ENCODE assay signal across 16 cellular contexts in the genomic region with DNA sequence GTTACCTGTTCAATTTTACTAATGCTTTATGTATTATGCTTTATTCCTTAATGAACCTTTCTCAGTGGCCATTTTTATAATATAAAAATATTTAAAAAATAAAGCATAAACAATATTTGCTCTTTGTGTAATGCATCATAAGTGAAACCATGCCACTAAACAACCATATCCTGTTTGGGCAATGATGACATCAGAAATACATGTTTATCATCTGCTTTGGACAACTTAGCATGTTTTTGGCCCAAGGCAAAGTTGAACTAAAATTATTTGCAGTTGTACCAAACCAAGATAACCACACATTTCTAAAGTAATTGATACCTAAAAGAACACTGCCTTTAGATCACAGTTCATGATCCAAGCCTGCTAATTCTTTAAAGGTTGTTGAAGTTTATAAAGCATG.
DNase-seq lines count a peak whose midpoint lies in the region; ATAC-seq and TF ChIP-seq lines count a peak whose summit lies in the region.
"Had no signal": no experiment of that assay in that cellular context is flagged by ENCODE, and none has a peak within 500 bp of the region (broad histone marks: within the 10 kb centered on the region; RNA-seq: fewer than 3 reads in every experiment).

No MANE protein-coding gene starts in this region.

- peaks cover 23 to 37% (median 31%) of the 10 kb centered on the region in 4 donors for H3K4me1 Mint-ChIP-seq in CD4-positive, alpha-beta memory T cell
- peaks cover 43% of the 10 kb centered on the region for H3K4me1 Mint-ChIP-seq in activated T-helper 2 cell treated with anti-CD3 and anti-CD28 coated beads, Interferon-gamma antibody, Interleukin-2, Interleukin-4, amounts not matched to agents 10 μg/mL and 5 μg/mL and 100 μg/mL, durations not matched to agents 14 hours and 24 hours and 36 hours (ENCODE audit: low read depth)

- H3K9me3 Mint-ChIP-seq in CD4-positive, alpha-beta memory T cell: peaks cover 0 to 3% (median 0%) of the 10 kb centered on the region in 8 donors
- H3K9me3 Mint-ChIP-seq in activated T-helper 2 cell treated with anti-CD3 and anti-CD28 coated beads, Interferon-gamma antibody, Interleukin-2, Interleukin-4, amounts not matched to agents 10 μg/mL and 5 μg/mL and 100 μg/mL, durations not matched to agents 14 hours and 24 hours and 36 hours: peaks cover 22% of the 10 kb centered on the region
- H3K9me3 Mint-ChIP-seq: activated naive CD4-positive, alpha-beta T cell treated with anti-CD3 and anti-CD28 coated beads, Interleukin-2, amount 50 U/mL, for 24 hours had no signal

- peak overlapping the region in 2 of 8 donors; percentile 16 to 36 for H3K4me3 Mint-ChIP-seq in CD4-positive, alpha-beta memory T cell
- no peak overlapping the region for H3K4me3 Mint-ChIP-seq in activated T-helper 2 cell treated with anti-CD3 and anti-CD28 coated beads, Interferon-gamma antibody, Interleukin-2, Interleukin-4, amounts not matched to agents 10 μg/mL and 5 μg/mL and 100 μg/mL, durations not matched to agents 14 hours and 24 hours and 36 hours (ENCODE audit: low read depth)

- peak in 2 of 5 donors; percentile 19 for DNase-seq in CD4-positive, alpha-beta memory T cell
- peak; percentile 6 for DNase-seq in H4 (ENCODE audit: low spot score)
- DNase-seq in activated T-helper 2 cell treated with anti-CD3 and anti-CD28 coated beads, Interferon-gamma antibody, Interleukin-2, Interleukin-4, amounts not matched to agents 10 μg/mL and 5 μg/mL and 100 μg/mL, durations not matched to agents 14 hours and 24 hours and 36 hours (ENCODE audit: low spot score): no peak
- DNase-seq in fibroblast of pulmonary artery (ENCODE audit: low read depth): peak; percentile 36
- DNase-seq in SW 1271 (lab: John Stamatoyannopoulos, UW): no peak
- no peak for DNase-seq in AG20443 (ENCODE audit: low spot score)
- DNase-seq in SKM-1 treated with dmso at 0.1 percent for 144 hours (lab: John Stamatoyannopoulos, UW; ENCODE audit: unreplicated experiment): no peak
- DNase-seq: AML-193; effector CD8-positive, alpha-beta T cell; NCI-H1930; NCI-H524 treated with DMSO at 0.1 percent for 48 hours; stimulated activated CD4-positive, alpha-beta T cell treated with anti-CD3 and anti-CD28 coated beads, Interleukin-12 subunit alpha, Interleukin-12 subunit beta, amount 100 ng/mL, for 4 hours; uterus had no signal

- H3K4me3 ChIP-seq in CD4-positive, alpha-beta memory T cell (ENCODE audit: low read length in 2 of 2): no peak overlapping the region
- no peak overlapping the region for H3K4me3 ChIP-seq in fibroblast of pulmonary artery (replicated peaks; ENCODE audit: low read depth, low read length)
- H3K4me3 ChIP-seq: uterus had no signal

- ATAC-seq in HG03280 (IDR thresholded peaks at IDR 0.05; ENCODE audit: unreplicated experiment): no peak

- H3K27me3 Mint-ChIP-seq in CD4-positive, alpha-beta memory T cell: no peaks in the 10 kb centered on the region
- H3K27me3 Mint-ChIP-seq in activated T-helper 2 cell treated with anti-CD3 and anti-CD28 coated beads, Interferon-gamma antibody, Interleukin-2, Interleukin-4, amounts not matched to agents 10 μg/mL and 5 μg/mL and 100 μg/mL, durations not matched to agents 14 hours and 24 hours and 36 hours (ENCODE audit: low read depth): no peaks in the 10 kb centered on the region
- H3K27me3 Mint-ChIP-seq: activated naive CD4-positive, alpha-beta T cell treated with anti-CD3 and anti-CD28 coated beads, Interleukin-2, amount 50 U/mL, for 24 hours had no signal

- peaks cover 23% of the 10 kb centered on the region for H3K4me1 ChIP-seq in CD4-positive, alpha-beta memory T cell (ENCODE audit: insufficient read depth, low read length)
- H3K4me1 ChIP-seq: uterus had no signal

- no peaks in the 10 kb centered on the region for H3K9me3 ChIP-seq in CD4-positive, alpha-beta memory T cell (ENCODE audit: control insufficient read depth in 1 of 2, low read length in 2 of 2)
- H3K9me3 ChIP-seq: uterus had no signal

- no peak overlapping the region for H3K27ac ChIP-seq in CD4-positive, alpha-beta memory T cell (ENCODE audit: low read depth, low read length)
- H3K27ac ChIP-seq: uterus, VCaP had no signal

- H3K36me3 Mint-ChIP-seq in CD4-positive, alpha-beta memory T cell: no peaks in the 10 kb centered on the region
- H3K36me3 Mint-ChIP-seq in activated T-helper 2 cell treated with anti-CD3 and anti-CD28 coated beads, Interferon-gamma antibody, Interleukin-2, Interleukin-4, amounts not matched to agents 10 μg/mL and 5 μg/mL and 100 μg/mL, durations not matched to agents 14 hours and 24 hours and 36 hours (ENCODE audit: low read depth): peaks cover 52% of the 10 kb centered on the region

- no peak for TF ChIP-seq CTCF in fibroblast of pulmonary artery (IDR thresholded peaks at IDR 0.05; ENCODE audit: low read length, missing control alignments)

- POLR2A ChIA-PET in CD4-positive, alpha-beta memory T cell (lab: Charles Lee; ENCODE audit: partially characterized antibody): no interaction called here

- intact Hi-C loops in CD4-positive, alpha-beta memory T cell (cut with micrococcal nuclease): no loop called here
- intact Hi-C loops in activated T-helper 2 cell treated with anti-CD3 and anti-CD28 coated beads, Interferon-gamma antibody, Interleukin-2, Interleukin-4, amounts not matched to agents 10 μg/mL and 5 μg/mL and 100 μg/mL, durations not matched to agents 14 hours and 24 hours and 36 hours (cut with micrococcal nuclease): loop anchor here (5.0 to 10.0 kb wide), 4 partner anchors 35 to 920 kb away; no protein-coding TSS in a partner anchor

- H3K27ac Mint-ChIP-seq in CD4-positive, alpha-beta memory T cell: peak overlapping the region in 5 of 7 donors; percentile 32 to 79 (median 69)
- H3K27ac Mint-ChIP-seq in activated T-helper 2 cell treated with anti-CD3 and anti-CD28 coated beads, Interferon-gamma antibody, Interleukin-2, Interleukin-4, amounts not matched to agents 10 μg/mL and 5 μg/mL and 100 μg/mL, durations not matched to agents 14 hours and 24 hours and 36 hours: peak overlapping the region; percentile 93

- CTCF ChIA-PET in CD4-positive, alpha-beta memory T cell (lab: Charles Lee; ENCODE audit: partially characterized antibody): no interaction called here

- H3K36me3 ChIP-seq in CD4-positive, alpha-beta memory T cell (ENCODE audit: insufficient read depth, low read length): no peaks in the 10 kb centered on the region
- H3K36me3 ChIP-seq: uterus had no signal

- H3K27me3 ChIP-seq in CD4-positive, alpha-beta memory T cell (ENCODE audit: insufficient read depth, low read length): no peaks in the 10 kb centered on the region
- H3K27me3 ChIP-seq: uterus had no signal

Comparison
In these comparisons a context has a peak if more than half of its experiments do, and no peak if none do; other contexts are left out.
1. DNase-seq: peak in H4 (single experiment) and fibroblast of pulmonary artery (single experiment); none in activated T-helper 2 cell treated with anti-CD3 and anti-CD28 coated beads, Interferon-gamma antibody, Interleukin-2, Interleukin-4, amounts not matched to agents 10 μg/mL and 5 μg/mL and 100 μg/mL, durations not matched to agents 14 hours and 24 hours and 36 hours (single experiment), SW 1271 (0 of 2), AG20443 (single experiment) and SKM-1 treated with dmso at 0.1 percent for 144 hours (single experiment).